Comparison of ENCODE assay signal across 8 cellular contexts in genomic region chr6:75210885-75211739, GRCh38. TPM values are rescaled to one million over a fixed set of nuclear protein-coding genes. Genes with fewer than 3 reads are reported as not detected.
DNase-seq lines count a peak whose midpoint lies in the region; ATAC-seq, FAIRE-seq and TF ChIP-seq lines count a peak whose summit lies in the region.

No MANE protein-coding gene starts in this region.

- peaks cover 26% of the 10 kb centered on the region for H3K4me1 ChIP-seq in OCI-LY3 (ENCODE audit: low read length)
- peaks cover 0 to 15% of the 10 kb centered on the region in 2 donors for H3K4me1 ChIP-seq in ascending aorta
- H3K4me1 ChIP-seq in keratinocyte (ENCODE audit: control insufficient read depth, extremely low read depth, insufficient read depth, low read length) = peaks cover 18% of the 10 kb centered on the region

- peak; percentile 76 for DNase-seq in DMS153 treated with DMSO at 0.1 percent for 48 hours (lab: John Stamatoyannopoulos, UW; ENCODE audit: unreplicated experiment)
- DNase-seq in HT-29 (ENCODE audit: low spot score) = peak; percentile 78
- peak in 1 of 2 donors; percentile 69 for DNase-seq in ascending aorta (ENCODE audit: low spot score in 2 of 2)
- no peak for DNase-seq in keratinocyte (ENCODE audit: low read depth, low spot score)
- peak; percentile 53 for DNase-seq in stimulated activated naive CD8-positive, alpha-beta T cell treated with anti-CD3 and anti-CD28 coated beads, Interleukin-15, Interleukin-2, amounts not matched to agents 100 U/mL and 50 U/mL, for 24 hours
- no peak for DNase-seq in HuH-7.5 (ENCODE audit: low spot score)

- peak overlapping the region; percentile 69 for H3K4me3 ChIP-seq in OCI-LY3 (ENCODE audit: low read length)
- no peak overlapping the region for H3K4me3 ChIP-seq in ascending aorta
- H3K4me3 ChIP-seq in keratinocyte (ENCODE audit: control insufficient read depth in 2 of 3, extremely low read depth in 1 of 3, insufficient read depth in 2 of 3, low read depth in 1 of 3, low read length in 3 of 3) = no peak overlapping the region

- TF ChIP-seq CTCF in OCI-LY3 (IDR thresholded peaks at IDR 0.05; ENCODE audit: low read depth, low read length) = peak; percentile 91
- TF ChIP-seq CTCF in ascending aorta (IDR thresholded peaks at IDR 0.05) = peak; percentile 55 to 82 (median 78)
- peak in 2 of 3 experiments; percentile 59 to 67 for TF ChIP-seq CTCF in keratinocyte (optimal IDR thresholded peaks at IDR 0.05 in 1 of 3, IDR thresholded peaks at IDR 0.05 in 1 of 3, conservative IDR thresholded peaks at IDR 0.05 in 1 of 3; ENCODE audit: extremely low read depth in 1 of 3, insufficient read depth in 2 of 3, low read length in 3 of 3)

- dilution Hi-C loops in keratinocyte (cut with MboI; ENCODE audit: extremely low pct_ligation_motif_present, low sequenced_read_pairs) = no loop called here

- H3K9me3 ChIP-seq in OCI-LY3 (ENCODE audit: insufficient read depth, low read length) = no peaks in the 10 kb centered on the region
- H3K9me3 ChIP-seq in ascending aorta = no peaks in the 10 kb centered on the region
- H3K9me3 ChIP-seq in keratinocyte (ENCODE audit: control insufficient read depth, low read depth, low read length) = no peaks in the 10 kb centered on the region

- peak overlapping the region; percentile 43; the same call in 1 of the 2 replicates for H2AFZ ChIP-seq in OCI-LY3 (ENCODE audit: low read depth, low read length)
- no peak overlapping the region for H2AFZ ChIP-seq in keratinocyte (ENCODE audit: control insufficient read depth, low read length)

- H3K27me3 ChIP-seq in OCI-LY3 (ENCODE audit: low read depth, low read length) = no peaks in the 10 kb centered on the region
- no peaks in the 10 kb centered on the region for H3K27me3 ChIP-seq in ascending aorta
- no peaks in the 10 kb centered on the region for H3K27me3 ChIP-seq in keratinocyte (ENCODE audit: control insufficient read depth, extremely low read depth, insufficient read depth, low read length)

- peak; percentile 13 for FAIRE-seq in keratinocyte (lab: Jason Lieb, UNC)

- H4K20me1 ChIP-seq in OCI-LY3 (ENCODE audit: insufficient read depth, low read length) (no peaks in the 10 kb centered on the region), keratinocyte (ENCODE audit: control insufficient read depth, extremely low read depth, insufficient read depth, low read length) (no peaks in the 10 kb centered on the region)

- H3K27ac ChIP-seq in OCI-LY3 (ENCODE audit: low read length) (no peak overlapping the region), ascending aorta (no peak overlapping the region), keratinocyte (ENCODE audit: control insufficient read depth, insufficient read depth, low read length) (no peak overlapping the region)

- no peak for ATAC-seq in stimulated activated naive CD8-positive, alpha-beta T cell treated with anti-CD3 and anti-CD28 coated beads, Interleukin-15, Interleukin-2, amounts not matched to agents 100 U/mL and 50 U/mL, for 24 hours
- no peak for ATAC-seq in GM21529 (IDR thresholded peaks at IDR 0.05; ENCODE audit: unreplicated experiment)

- intact Hi-C loops in ascending aorta (cut with DNase I) = loop anchor here (2.0 kb wide), 1 partner anchor 1472 kb away; no protein-coding TSS in a partner anchor

- peak overlapping the region; percentile 77 for H3K4me2 ChIP-seq in OCI-LY3 (ENCODE audit: low read length)
- H3K4me2 ChIP-seq in keratinocyte (ENCODE audit: control insufficient read depth, extremely low read depth, insufficient read depth, low read depth, low read length) = no peak overlapping the region

- H3K79me2 ChIP-seq in OCI-LY3 (ENCODE audit: low read length) (no peaks in the 10 kb centered on the region), keratinocyte (ENCODE audit: control insufficient read depth, insufficient read depth, low read length) (no peaks in the 10 kb centered on the region)

- H3K9ac ChIP-seq in OCI-LY3 (ENCODE audit: low read length) = no peak overlapping the region
- H3K9ac ChIP-seq in keratinocyte (ENCODE audit: control insufficient read depth, extremely low read depth, insufficient read depth, low read length) = no peak overlapping the region

- no peaks in the 10 kb centered on the region for H3K9me1 ChIP-seq in keratinocyte (ENCODE audit: control insufficient read depth, extremely low read depth, insufficient read depth, low read length)

- H3K36me3 ChIP-seq in OCI-LY3 (replicated peaks; ENCODE audit: low read depth, low read length) = no peaks in the 10 kb centered on the region
- H3K36me3 ChIP-seq in ascending aorta = no peaks in the 10 kb centered on the region
- no peaks in the 10 kb centered on the region for H3K36me3 ChIP-seq in keratinocyte (ENCODE audit: control insufficient read depth in 2 of 2, extremely low read depth in 1 of 2, insufficient read depth in 2 of 2, low read length in 2 of 2)

RNA-seq across cellular contexts. Expression of gene COL12A1, which starts 5.3 kb away (rescaled TPM):
- 0.05 TPM in 1 of 2 replicates, not detected in the other for total RNA-seq in HT-29 (2014; rRNA removed; shearing (Covaris generic))
- total RNA-seq in ascending aorta = 140 TPM
- polyA plus RNA-seq in keratinocyte = 82.3 to 152 TPM (median 96.9 TPM) in 3 replicates
- polyA plus RNA-seq in keratinocyte (2011; ENCODE audit: low read depth) = 7.1 TPM
- 15.0 and 22.4 TPM in 2 replicates for polyA plus RNA-seq in keratinocyte (2011; cell fraction: cytosol; rRNA removed)
- 195 and 205 TPM in 2 replicates for polyA plus RNA-seq in keratinocyte (2011; cell fraction: nucleus; rRNA removed)
- polyA plus RNA-seq in keratinocyte (2012; ENCODE audit: low replicate concordance) = 3.6 and 129 TPM in 2 replicates
- polyA minus RNA-seq in keratinocyte = 274 to 427 TPM (median 290 TPM) in 3 replicates
- 51.0 TPM for polyA minus RNA-seq in keratinocyte (2011; cell fraction: cytosol; rRNA and poly(A)+ RNA removed)
- 365 and 633 TPM in 2 replicates for polyA minus RNA-seq in keratinocyte (2011; cell fraction: nucleus; rRNA and poly(A)+ RNA removed)

RNA-seq across cellular contexts. Expression of gene COX7A2, which starts 32.5 kb away (rescaled TPM):
- 122 and 123 TPM in 2 replicates for total RNA-seq in HT-29 (2014; rRNA removed; shearing (Covaris generic))
- 360 TPM for total RNA-seq in ascending aorta
- polyA plus RNA-seq in keratinocyte = 160 to 489 TPM (median 474 TPM) in 3 replicates
- 441 TPM for polyA plus RNA-seq in keratinocyte (2011; ENCODE audit: low read depth)
- 152 and 383 TPM in 2 replicates for polyA plus RNA-seq in keratinocyte (2011; cell fraction: cytosol; rRNA removed)
- polyA plus RNA-seq in keratinocyte (2011; cell fraction: nucleus; rRNA removed) = 97.3 and 102 TPM in 2 replicates
- polyA plus RNA-seq in keratinocyte (2012; ENCODE audit: low replicate concordance) = 399 and 440 TPM in 2 replicates
- 31.6 to 65.8 TPM (median 56.6 TPM) in 3 replicates for polyA minus RNA-seq in keratinocyte
- polyA minus RNA-seq in keratinocyte (2011; cell fraction: cytosol; rRNA and poly(A)+ RNA removed) = 76.7 TPM
- polyA minus RNA-seq in keratinocyte (2011; cell fraction: nucleus; rRNA and poly(A)+ RNA removed) = 8.4 and 14.3 TPM in 2 replicates

Comparison
In these comparisons a context has a peak if more than half of its experiments do, and no peak if none do; other contexts are left out.
1. DNase-seq: peak in DMS153 treated with DMSO at 0.1 percent for 48 hours (single experiment), HT-29 (single experiment) and stimulated activated naive CD8-positive, alpha-beta T cell treated with anti-CD3 and anti-CD28 coated beads, Interleukin-15, Interleukin-2, amounts not matched to agents 100 U/mL and 50 U/mL, for 24 hours (single experiment); none in keratinocyte (single experiment) and HuH-7.5 (single experiment).
2. RNA of gene COL12A1, which starts 5.3 kb away (total RNA-seq): 140 TPM in ascending aorta (single experiment); 0.05 TPM in HT-29; every median in the first group is over 100 times any median in the second.
3. Peak in every context shown above with its lines, with median percentiles within 50 percentile points of each other: CTCF ChIP-seq.